ENCODE assay signal across 12 cellular contexts in the genomic region with DNA sequence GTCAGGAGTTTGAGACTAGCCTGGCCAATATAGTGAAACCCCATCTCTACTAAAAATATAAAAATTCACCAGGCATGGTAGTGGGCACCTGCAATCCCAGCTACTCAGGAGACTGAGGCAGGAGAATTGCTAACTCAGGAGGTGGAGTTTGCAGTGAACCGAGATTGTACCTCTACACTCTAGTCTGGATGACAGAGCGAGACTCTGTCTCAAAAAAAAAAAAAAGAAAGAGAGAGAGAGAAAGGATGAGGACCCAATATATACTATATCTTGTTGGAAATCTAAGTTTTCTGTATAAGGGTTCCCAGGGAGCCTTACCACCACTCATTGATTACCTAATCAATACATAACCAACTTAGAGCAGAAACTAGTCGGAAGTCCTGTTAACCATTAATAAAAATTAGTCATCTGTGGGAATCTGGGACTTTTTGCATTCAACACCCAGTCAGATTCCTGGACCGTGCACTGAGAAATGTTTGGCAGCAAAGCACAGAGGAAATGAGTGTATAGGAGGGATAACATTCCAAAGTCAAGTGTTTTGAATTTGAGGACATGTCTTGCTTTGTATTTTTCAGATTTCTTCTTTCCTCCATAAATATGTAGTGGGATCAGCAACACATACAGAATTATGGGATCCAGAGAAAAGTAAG. TPM values are rescaled to one million over a fixed set of nuclear protein-coding genes. Genes with fewer than 3 reads are reported as not detected.
DNase-seq lines count a peak whose midpoint lies in the region; ATAC-seq and TF ChIP-seq lines count a peak whose summit lies in the region.
"Had no signal": no experiment of that assay in that cellular context is flagged by ENCODE, and none has a peak within 500 bp of the region (broad histone marks: within the 10 kb centered on the region; RNA-seq: fewer than 3 reads in every experiment).

No MANE protein-coding gene starts in this region.

- ATAC-seq in lower lobe of right lung (peak; percentile 79 to 86), GM19395 (IDR thresholded peaks at IDR 0.05; ENCODE audit: unreplicated experiment) (no peak)
- no peak for ATAC-seq in activated CD8-positive, alpha-beta memory T cell treated with anti-CD3 and anti-CD28 coated beads, Interleukin-2, amount 10 ng/mL, durations not matched to agents 7 days and 5 days
- no peak for ATAC-seq in activated T-helper 17 cell treated with anti-CD3 and anti-CD28 coated beads, Interleukin-2, amount 50 U/mL, for 72 hours (replicated peaks)
- ATAC-seq: natural killer cell had no signal

- H3K27me3 Mint-ChIP-seq in activated CD8-positive, alpha-beta memory T cell treated with anti-CD3 and anti-CD28 coated beads, Interleukin-2, amount 10 ng/mL, durations not matched to agents 7 days and 5 days, result no peaks in the 10 kb centered on the region
- H3K27me3 Mint-ChIP-seq in activated T-helper 17 cell treated with anti-CD3 and anti-CD28 coated beads, Interleukin-2, amount 50 U/mL, for 72 hours, result no peaks in the 10 kb centered on the region

- CTCF ChIA-PET in activated CD8-positive, alpha-beta memory T cell treated with anti-CD3 and anti-CD28 coated beads, Interleukin-2, amount 10 ng/mL, durations not matched to agents 7 days and 5 days (lab: Charles Lee), result interaction anchor here (2.2 to 3.3 kb wide), 2 partner anchors 417 to 421 kb away, joined by 16 to 31 read pairs; no protein-coding TSS in a partner anchor

- no peaks in the 10 kb centered on the region for H3K9me3 ChIP-seq in lower lobe of right lung
- H3K9me3 ChIP-seq: BLaER1 treated with 17β-estradiol and CSF1 and Interleukin-3, amounts not matched to agents 10 nM and 100 nM had no signal

- no peak overlapping the region for H3K27ac Mint-ChIP-seq in activated CD8-positive, alpha-beta memory T cell treated with anti-CD3 and anti-CD28 coated beads, Interleukin-2, amount 10 ng/mL, durations not matched to agents 7 days and 5 days
- no peak overlapping the region for H3K27ac Mint-ChIP-seq in activated T-helper 17 cell treated with anti-CD3 and anti-CD28 coated beads, Interleukin-2, amount 50 U/mL, for 72 hours
- H3K27ac Mint-ChIP-seq: natural killer cell had no signal

- H3K4me1 ChIP-seq in lower lobe of right lung, result peaks cover 24% of the 10 kb centered on the region

- no peaks in the 10 kb centered on the region for H3K27me3 ChIP-seq in lower lobe of right lung (ENCODE audit: low read depth)
- H3K27me3 ChIP-seq: BLaER1 treated with 17β-estradiol and CSF1 and Interleukin-3, amounts not matched to agents 10 nM and 100 nM had no signal

- intact Hi-C loops in lower lobe of right lung (cut with DNase I), result loop anchor here (5.0 kb wide), 1 partner anchor 219 kb away; no protein-coding TSS in a partner anchor

- H3K36me3 Mint-ChIP-seq in activated CD8-positive, alpha-beta memory T cell treated with anti-CD3 and anti-CD28 coated beads, Interleukin-2, amount 10 ng/mL, durations not matched to agents 7 days and 5 days, result no peaks in the 10 kb centered on the region
- H3K36me3 Mint-ChIP-seq in activated T-helper 17 cell treated with anti-CD3 and anti-CD28 coated beads, Interleukin-2, amount 50 U/mL, for 72 hours (ENCODE audit: low read depth), result no peaks in the 10 kb centered on the region
- H3K36me3 Mint-ChIP-seq: natural killer cell had no signal

- in situ Hi-C loops in ACHN (cut with HindIII; ENCODE audit: low pct_ligation_motif_present, low pct_unique_long_range_greater_than_20kb, low sequenced_read_pairs), result no loop called here

- no peaks in the 10 kb centered on the region for H3K9me3 Mint-ChIP-seq in activated CD8-positive, alpha-beta memory T cell treated with anti-CD3 and anti-CD28 coated beads, Interleukin-2, amount 10 ng/mL, durations not matched to agents 7 days and 5 days (ENCODE audit: low read depth)
- no peaks in the 10 kb centered on the region for H3K9me3 Mint-ChIP-seq in activated T-helper 17 cell treated with anti-CD3 and anti-CD28 coated beads, Interleukin-2, amount 50 U/mL, for 72 hours
- H3K9me3 Mint-ChIP-seq: natural killer cell had no signal

- peaks cover 10% of the 10 kb centered on the region for H3K4me1 Mint-ChIP-seq in activated CD8-positive, alpha-beta memory T cell treated with anti-CD3 and anti-CD28 coated beads, Interleukin-2, amount 10 ng/mL, durations not matched to agents 7 days and 5 days
- peaks cover 10% of the 10 kb centered on the region for H3K4me1 Mint-ChIP-seq in activated T-helper 17 cell treated with anti-CD3 and anti-CD28 coated beads, Interleukin-2, amount 50 U/mL, for 72 hours
- H3K4me1 Mint-ChIP-seq: natural killer cell had no signal

- no peak for TF ChIP-seq CTCF in lower lobe of right lung (IDR thresholded peaks at IDR 0.05)

- H3K4me3 ChIP-seq in lower lobe of right lung, result no peak overlapping the region
- H3K4me3 ChIP-seq: BLaER1 treated with 17β-estradiol and CSF1 and Interleukin-3, amounts not matched to agents 10 nM and 100 nM had no signal

- peaks cover 3% of the 10 kb centered on the region for H3K36me3 ChIP-seq in lower lobe of right lung

- H3K4me3 Mint-ChIP-seq in activated CD8-positive, alpha-beta memory T cell treated with anti-CD3 and anti-CD28 coated beads, Interleukin-2, amount 10 ng/mL, durations not matched to agents 7 days and 5 days, result no peak overlapping the region
- no peak overlapping the region for H3K4me3 Mint-ChIP-seq in activated T-helper 17 cell treated with anti-CD3 and anti-CD28 coated beads, Interleukin-2, amount 50 U/mL, for 72 hours
- H3K4me3 Mint-ChIP-seq: natural killer cell had no signal

- DNase-seq in ACHN, result peak; percentile 99
- peak; percentile 68 for DNase-seq in LHCN-M2 (ENCODE audit: low read depth)
- DNase-seq in dedifferentiated amniotic fluid mesenchymal stem cell (ENCODE audit: extremely low spot score), result peak; percentile 70
- DNase-seq in lower lobe of right lung, result no peak
- DNase-seq in activated naive CD4-positive, alpha-beta T cell treated with anti-CD3 and anti-CD28 coated beads, Interleukin-2, amount 50 U/mL, for 16 hours, result no peak
- no peak for DNase-seq in activated CD8-positive, alpha-beta memory T cell treated with anti-CD3 and anti-CD28 coated beads, Interleukin-2, amount 10 ng/mL, durations not matched to agents 7 days and 5 days
- DNase-seq: activated CD4-positive, CD25-positive, alpha-beta regulatory T cell treated with anti-CD3 and anti-CD28 coated beads, Interleukin-2, amount 50 U/mL, for 72 hours; activated naive CD4-positive, alpha-beta T cell treated with Interleukin-2 at 50 U/mL for 16 hours; natural killer cell had no signal

- H3K27ac ChIP-seq in lower lobe of right lung, result peak overlapping the region; percentile 53
- H3K27ac ChIP-seq: BLaER1 treated with 17β-estradiol and CSF1 and Interleukin-3, amounts not matched to agents 10 nM and 100 nM had no signal

RNA-seq across cellular contexts. Expression of a gene that starts 44.8 kb away (rescaled TPM):
- total RNA-seq in LHCN-M2 (2014; rRNA removed) (30.7 and 35.4 TPM in 2 replicates), lower lobe of right lung (38.2 TPM)
- 11.8 TPM for polyA plus RNA-seq in LHCN-M2 (2012)
- 10 to 100 TPM; 35.5 to 40.9 TPM for total RNA-seq in activated CD8-positive, alpha-beta memory T cell treated with anti-CD3 and anti-CD28 coated beads, Interleukin-2, amount 10 ng/mL, durations not matched to agents 7 days and 5 days
- total RNA-seq in activated T-helper 17 cell treated with anti-CD3 and anti-CD28 coated beads, Interleukin-2, amount 50 U/mL, for 72 hours, result 10 to 100 TPM; 17.0 to 28.5 TPM

Comparison
In these comparisons a context has a peak if more than half of its experiments do, and no peak if none do; other contexts are left out.
1. DNase-seq: peak in ACHN (single experiment), LHCN-M2 (single experiment) and dedifferentiated amniotic fluid mesenchymal stem cell (single experiment); none in lower lobe of right lung (single experiment), activated naive CD4-positive, alpha-beta T cell treated with anti-CD3 and anti-CD28 coated beads, Interleukin-2, amount 50 U/mL, for 16 hours (single experiment) and activated CD8-positive, alpha-beta memory T cell treated with anti-CD3 and anti-CD28 coated beads, Interleukin-2, amount 10 ng/mL, durations not matched to agents 7 days and 5 days (single experiment).
2. ATAC-seq: peak in lower lobe of right lung (2 of 2); none in activated CD8-positive, alpha-beta memory T cell treated with anti-CD3 and anti-CD28 coated beads, Interleukin-2, amount 10 ng/mL, durations not matched to agents 7 days and 5 days (single experiment), GM19395 (single experiment) and activated T-helper 17 cell treated with anti-CD3 and anti-CD28 coated beads, Interleukin-2, amount 50 U/mL, for 72 hours (single experiment).